8 cellular contexts compared by ENCODE assay signal in the genomic region with DNA sequence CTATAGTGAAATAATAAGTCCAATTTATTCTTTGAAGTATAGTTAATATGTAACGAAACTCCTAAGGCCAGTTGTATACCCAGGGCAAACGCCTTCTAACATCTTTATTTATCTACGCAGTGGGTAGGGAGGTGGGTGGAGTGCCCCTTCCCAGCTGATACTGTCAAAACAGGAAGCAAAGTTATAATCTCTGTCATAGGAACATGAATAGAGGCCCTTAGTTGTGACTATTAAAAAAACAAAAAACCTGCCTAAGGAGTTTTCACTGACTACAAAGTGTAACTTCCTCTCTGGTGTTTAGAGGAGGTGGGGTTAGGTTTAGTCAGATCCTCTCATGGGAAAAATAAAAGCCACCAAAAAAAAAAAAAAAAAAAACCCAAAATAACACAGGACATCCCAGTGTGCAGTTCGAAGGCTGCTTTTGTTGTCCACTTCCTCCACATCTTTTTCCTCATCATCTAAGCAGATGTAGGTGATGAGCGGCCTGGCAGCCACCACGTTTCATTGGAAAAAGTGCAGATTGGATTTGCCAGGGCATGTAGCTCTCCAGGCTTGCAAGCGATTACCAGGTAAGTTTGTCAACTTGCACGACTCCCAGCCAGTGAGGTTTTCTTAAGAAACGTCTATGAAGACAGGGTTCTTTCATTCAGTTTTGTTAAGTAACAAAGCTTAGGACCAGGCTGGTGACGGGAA. TPM values are rescaled to one million over a fixed set of nuclear protein-coding genes. Genes with fewer than 3 reads are reported as not detected.
DNase-seq lines count a peak whose midpoint lies in the region; ATAC-seq and TF ChIP-seq lines count a peak whose summit lies in the region.

No MANE protein-coding gene starts in this region.

- H3K4me1 Mint-ChIP-seq in CD4-positive, CD25-positive, alpha-beta regulatory T cell: peaks cover 42 to 85% (median 61%) of the 10 kb centered on the region in 4 donors
- peaks cover 67% of the 10 kb centered on the region for H3K4me1 Mint-ChIP-seq in chondrocyte (ENCODE audit: low read depth)

- peaks cover 0 to 1% (median 0%) of the 10 kb centered on the region in 7 donors for H3K9me3 Mint-ChIP-seq in CD4-positive, CD25-positive, alpha-beta regulatory T cell
- H3K9me3 Mint-ChIP-seq in chondrocyte (ENCODE audit: low read depth): no peaks in the 10 kb centered on the region

- H3K27me3 Mint-ChIP-seq in CD4-positive, CD25-positive, alpha-beta regulatory T cell: no peaks in the 10 kb centered on the region
- no peaks in the 10 kb centered on the region for H3K27me3 Mint-ChIP-seq in chondrocyte (ENCODE audit: low read depth)

- H3K9ac ChIP-seq in iPS-20b (ENCODE audit: low read depth, low read length): 0 out of 2 replicates have a peak overlapping the region, but pooled peaks have one; percentile 12

- no peak for TF ChIP-seq POLR2A in uterus (IDR thresholded peaks at IDR 0.05)

- no peaks in the 10 kb centered on the region for H3K9me3 ChIP-seq in CD4-positive, CD25-positive, alpha-beta regulatory T cell (ENCODE audit: control insufficient read depth in 2 of 2, low read length in 2 of 2)
- H3K9me3 ChIP-seq in iPS-20b (ENCODE audit: insufficient read depth, low read depth, low read length) (no peaks in the 10 kb centered on the region), uterus (no peaks in the 10 kb centered on the region)

- peaks cover 12% of the 10 kb centered on the region for H3K36me3 Mint-ChIP-seq in CD4-positive, CD25-positive, alpha-beta regulatory T cell
- H3K36me3 Mint-ChIP-seq in chondrocyte (ENCODE audit: low read depth): peaks cover 3% of the 10 kb centered on the region

- peak in 2 of 3 donors; percentile 72 to 88 for DNase-seq in CD4-positive, CD25-positive, alpha-beta regulatory T cell
- no peak for DNase-seq in uterus
- DNase-seq in chondrocyte (ENCODE audit: low spot score): no peak
- no peak for DNase-seq in NCI-H748 treated with DMSO at 0.1 percent for 48 hours (lab: John Stamatoyannopoulos, UW)

- peak; percentile 76 to 79 for ATAC-seq in CD4-positive, CD25-positive, alpha-beta regulatory T cell (ENCODE audit: low read depth in 2 of 2)
- ATAC-seq in GM19324 (IDR thresholded peaks at IDR 0.05; ENCODE audit: low FRiP score, unreplicated experiment) (peak; percentile 37), HG03439 (IDR thresholded peaks at IDR 0.05; ENCODE audit: unreplicated experiment) (peak; percentile 46)

- no peaks in the 10 kb centered on the region for H3K36me3 ChIP-seq in CD4-positive, CD25-positive, alpha-beta regulatory T cell (ENCODE audit: control insufficient read depth, insufficient read depth, low read length)
- H3K36me3 ChIP-seq in iPS-20b (ENCODE audit: insufficient read depth, low read depth, low read length) (no peaks in the 10 kb centered on the region), uterus (no peaks in the 10 kb centered on the region)

- no peaks in the 10 kb centered on the region for H3K27me3 ChIP-seq in CD4-positive, CD25-positive, alpha-beta regulatory T cell (ENCODE audit: control insufficient read depth, insufficient read depth, low read length)
- H3K27me3 ChIP-seq in iPS-20b (ENCODE audit: insufficient read depth, low read length) (no peaks in the 10 kb centered on the region), uterus (no peaks in the 10 kb centered on the region)

- intact Hi-C loops in uterus (cut with DNase I; ENCODE audit: low total_unique reads): no loop called here

- peak overlapping the region; percentile 89 to 99 (median 96) for H3K27ac Mint-ChIP-seq in CD4-positive, CD25-positive, alpha-beta regulatory T cell
- H3K27ac Mint-ChIP-seq in chondrocyte (ENCODE audit: unreplicated experiment): no peak overlapping the region

- peak overlapping the region; percentile 91 to 98 (median 94) for H3K4me3 Mint-ChIP-seq in CD4-positive, CD25-positive, alpha-beta regulatory T cell
- H3K4me3 Mint-ChIP-seq in chondrocyte (ENCODE audit: unreplicated experiment): no peak overlapping the region

- H3K4me1 ChIP-seq in CD4-positive, CD25-positive, alpha-beta regulatory T cell (ENCODE audit: control insufficient read depth, insufficient read depth, low read length, poor library complexity, severe bottlenecking): peaks cover 70% of the 10 kb centered on the region
- H3K4me1 ChIP-seq in iPS-20b (ENCODE audit: insufficient read depth, low read length): peaks cover 15% of the 10 kb centered on the region
- H3K4me1 ChIP-seq in uterus: peaks cover 0 to 6% of the 10 kb centered on the region in 2 donors

- no peak for TF ChIP-seq CTCF in VCaP (conservative IDR thresholded peaks at IDR 0.05)
- no peak for TF ChIP-seq CTCF in uterus (IDR thresholded peaks at IDR 0.05)
- TF ChIP-seq CTCF in chondrocyte (IDR thresholded peaks at IDR 0.05): no peak

- peak overlapping the region; percentile 84 for H3K27ac ChIP-seq in CD4-positive, CD25-positive, alpha-beta regulatory T cell (ENCODE audit: insufficient read depth, low read length, poor library complexity, severe bottlenecking)
- H3K27ac ChIP-seq in VCaP (peak overlapping the region; percentile 89), iPS-20b (ENCODE audit: low read length) (no peak overlapping the region), uterus (peak overlapping the region; percentile 38 to 66)

- H3K4me3 ChIP-seq in CD4-positive, CD25-positive, alpha-beta regulatory T cell (ENCODE audit: low read depth, low read length): peak overlapping the region; percentile 96
- H3K4me3 ChIP-seq in iPS-20b (ENCODE audit: low read length): no peak overlapping the region
- no peak overlapping the region for H3K4me3 ChIP-seq in uterus

RNA-seq across cellular contexts. Expression of a gene that starts 58.7 kb away (rescaled TPM):
- 297 TPM for total RNA-seq in CD4-positive, CD25-positive, alpha-beta regulatory T cell
- polyA plus RNA-seq in CD4-positive, CD25-positive, alpha-beta regulatory T cell: 10 to 100 TPM; 34.9 to 44.4 (median 37.0) TPM
- total RNA-seq in uterus (100 to 1,000 TPM in 3 of 4 donors, 10 to 100 TPM in 1; 86.8 to 336 (median 231) TPM), chondrocyte (124 to 133 TPM (median 125 TPM) in 3 replicates)

Comparison
In these comparisons a context has a peak if more than half of its experiments do, and no peak if none do; other contexts are left out.
1. DNase-seq: peak in CD4-positive, CD25-positive, alpha-beta regulatory T cell (2 of 3); none in uterus (0 of 2), chondrocyte (single experiment) and NCI-H748 treated with DMSO at 0.1 percent for 48 hours (single experiment).
2. Peak in every context shown above with its lines, with median percentiles within 50 percentile points of each other: ATAC-seq.